Comparison of ENCODE assay signal across 9 cellular contexts in the genomic region with DNA sequence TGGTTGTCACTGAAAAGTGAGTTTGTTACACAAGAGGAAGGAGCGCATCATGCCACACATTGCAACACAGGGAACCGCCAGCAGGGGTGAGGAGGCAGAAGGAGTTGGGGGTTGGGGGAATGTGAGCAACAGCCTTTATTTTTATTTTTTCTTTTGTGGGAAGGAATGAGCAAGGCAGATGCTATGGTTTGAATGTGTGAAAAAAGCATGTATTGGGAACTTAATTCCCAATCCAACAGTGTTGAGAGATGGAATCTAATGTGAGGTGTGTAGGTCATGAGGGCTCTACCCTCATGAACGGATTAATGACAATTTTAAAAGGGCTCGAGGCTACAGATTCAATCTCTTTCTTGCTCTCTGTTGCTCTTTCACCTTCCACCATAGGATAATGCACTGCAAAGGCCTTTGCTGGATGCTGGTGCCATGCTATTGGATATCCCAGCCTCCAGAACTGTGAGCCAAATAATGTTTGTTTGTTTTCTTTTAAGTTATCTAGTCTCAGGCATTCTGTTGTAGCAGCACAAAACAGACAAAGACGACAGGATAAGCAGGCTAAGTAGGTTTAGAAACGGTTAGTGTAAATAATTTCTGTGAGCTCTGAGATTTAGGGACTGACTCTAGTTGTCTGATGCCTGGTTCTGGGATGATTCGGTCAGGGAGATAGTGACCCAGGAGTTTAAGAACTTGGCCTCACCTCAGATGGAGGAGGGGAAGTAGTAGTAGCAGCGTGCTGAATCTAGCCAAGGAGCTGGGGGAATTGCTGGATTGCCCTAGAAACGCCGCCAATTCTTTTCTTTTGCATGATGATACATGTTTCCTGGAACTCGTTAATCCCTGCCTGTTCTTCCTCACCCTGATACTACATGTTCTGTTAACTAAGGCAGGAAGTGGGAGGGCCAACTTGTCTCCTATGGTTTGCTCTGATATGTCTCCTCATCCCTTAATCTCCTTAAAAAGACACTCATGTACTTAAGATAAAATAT.
A peak's percentile ranks its signal among the peaks of the same experiment; 100 is the strongest.
DNase-seq lines count a peak whose midpoint lies in the region; ATAC-seq and TF ChIP-seq lines count a peak whose summit lies in the region.
"Had no signal": no experiment of that assay in that cellular context is flagged by ENCODE, and none has a peak within 500 bp of the region (broad histone marks: within the 10 kb centered on the region; RNA-seq: fewer than 3 reads in every experiment).

No MANE protein-coding gene starts in this region.

- no peaks in the 10 kb centered on the region for H4K20me1 ChIP-seq in HCT116 (ENCODE audit: insufficient read depth)

- H3K4me1 ChIP-seq in HCT116 (ENCODE audit: control insufficient read depth in 1 of 2, insufficient read depth in 2 of 2, low read length in 2 of 2) (peaks cover 0 to under 1% of the 10 kb centered on the region in 2 experiments; a peak in 1 of 4 replicates), iPS-20b (ENCODE audit: insufficient read depth, low read length) (peaks cover 22% of the 10 kb centered on the region), colonic mucosa (no peaks in the 10 kb centered on the region)

- no peak overlapping the region for H3K27ac Mint-ChIP-seq in activated T-cell treated with anti-CD3 and anti-CD28 coated beads, Interleukin-2, amount 50 U/mL, for 24 hours

- peak overlapping the region; percentile 9 for H2AFZ ChIP-seq in HCT116 (ENCODE audit: low read depth, low read length, poor library complexity, severe bottlenecking)

- H3K27me3 ChIP-seq in HCT116 (ENCODE audit: insufficient read depth, low read length), result no peaks in the 10 kb centered on the region
- H3K27me3 ChIP-seq in iPS-20b (ENCODE audit: insufficient read depth, low read length), result no peaks in the 10 kb centered on the region
- H3K27me3 ChIP-seq in colonic mucosa, result no peaks in the 10 kb centered on the region

- RAD21 ChIA-PET in HCT116 (lab: Charles Lee; ENCODE audit: low non-redundant PET in 1 of 2, low total read pairs in 2 of 2, uncharacterized antibody in 2 of 2, unreplicated experiment in 2 of 2), result no interaction called here

- H3K9me3 ChIP-seq in HCT116 (ENCODE audit: control insufficient read depth in 1 of 2, insufficient read depth in 1 of 2, low read depth in 1 of 2, low read length in 2 of 2) (no peaks in the 10 kb centered on the region), iPS-20b (ENCODE audit: insufficient read depth, low read depth, low read length) (no peaks in the 10 kb centered on the region), colonic mucosa (no peaks in the 10 kb centered on the region)

- no TSS peak for BruUV-seq in HCT116 (replicated peaks; lab: Mats Ljungman, UMichigan)

- H3K4me3 Mint-ChIP-seq in activated T-cell treated with anti-CD3 and anti-CD28 coated beads, Interleukin-2, amount 50 U/mL, for 24 hours, result no peak overlapping the region

- H3K9me3 Mint-ChIP-seq in activated T-cell treated with anti-CD3 and anti-CD28 coated beads, Interleukin-2, amount 50 U/mL, for 24 hours, result no peaks in the 10 kb centered on the region

- H3K9ac ChIP-seq in HCT116 (ENCODE audit: low read length) (no peak overlapping the region), iPS-20b (ENCODE audit: low read depth, low read length) (no peak overlapping the region), colonic mucosa (ENCODE audit: low read depth in 2 of 2, low read length in 2 of 2) (no peak overlapping the region)

- intact Hi-C loops in HCT116 (cut with micrococcal nuclease), result no loop called here
- intact Hi-C loops in colonic mucosa (cut with DNase I), result no loop called here

- H3K4me2 ChIP-seq in HCT116 (ENCODE audit: low read length), result no peak overlapping the region

- TF ChIP-seq CTCF in HCT116 (IDR thresholded peaks at IDR 0.05 in 2 of 3, conservative IDR thresholded peaks at IDR 0.05 in 1 of 3; ENCODE audit: borderline replicate concordance in 1 of 3, insufficient read depth in 1 of 3, low read depth in 2 of 3, low read length in 2 of 3), result peak in 2 of 3 experiments; percentile 47 to 55; a peak in 4 of 6 replicates
- no peak for TF ChIP-seq CTCF in colonic mucosa (IDR thresholded peaks at IDR 0.05)

- H3K79me2 ChIP-seq in HCT116 (ENCODE audit: insufficient read depth, low read length), result no peaks in the 10 kb centered on the region

- H3K27ac ChIP-seq in HCT116 (ENCODE audit: low read depth, low read length) (no peak overlapping the region), iPS-20b (ENCODE audit: low read length) (no peak overlapping the region), colonic mucosa (no peak overlapping the region)

- H3K36me3 Mint-ChIP-seq in activated T-cell treated with anti-CD3 and anti-CD28 coated beads, Interleukin-2, amount 50 U/mL, for 24 hours (ENCODE audit: low read depth), result no peaks in the 10 kb centered on the region

- H3K9me2 ChIP-seq in HCT116 (ENCODE audit: insufficient read depth), result no peaks in the 10 kb centered on the region

- DNase-seq in AG08396 (ENCODE audit: low spot score) (peak; percentile 6), HCT116 (ENCODE audit: low read depth, low spot score) (no peak), SKM-1 treated with dmso at 0.1 percent for 144 hours (lab: John Stamatoyannopoulos, UW; ENCODE audit: unreplicated experiment) (peak; percentile 43), colonic mucosa (no peak), NCI-H1436 treated with DMSO at 0.1 percent for 48 hours (lab: John Stamatoyannopoulos, UW) (no peak), medulla oblongata (ENCODE audit: extremely low spot score) (no peak)
- DNase-seq in activated T-cell treated with anti-CD3 and anti-CD28 coated beads, Interleukin-2, amount 50 U/mL, for 24 hours, result no peak
- DNase-seq: amniotic stem cell had no signal

- TF ChIP-seq RAD21 in HCT116 (IDR thresholded peaks at IDR 0.05; ENCODE audit: low read depth), result no peak

- H3K4me1 Mint-ChIP-seq in activated T-cell treated with anti-CD3 and anti-CD28 coated beads, Interleukin-2, amount 50 U/mL, for 24 hours (ENCODE audit: low read depth), result no peaks in the 10 kb centered on the region

- POLR2A ChIA-PET in HCT116 (lab: Charles Lee), result no interaction called here

- no peak for TF ChIP-seq POLR2A in HCT116 (IDR thresholded peaks at IDR 0.05; ENCODE audit: borderline replicate concordance, extremely low read depth, insufficient read depth, insufficient read length)

- CTCF ChIA-PET in HCT116 (lab: Charles Lee), result no interaction called here

- H3K27me3 Mint-ChIP-seq in activated T-cell treated with anti-CD3 and anti-CD28 coated beads, Interleukin-2, amount 50 U/mL, for 24 hours, result no peaks in the 10 kb centered on the region

- peak; percentile 63 for ATAC-seq in HCT116

- no peak overlapping the region for H3K4me3 ChIP-seq in HCT116 (replicated peaks in 1 of 2; ENCODE audit: low read depth in 1 of 2, low read length in 2 of 2)
- 0 out of 2 replicates have a peak overlapping the region, but pooled peaks have one; percentile 19 for H3K4me3 ChIP-seq in iPS-20b (ENCODE audit: low read length)
- H3K4me3 ChIP-seq in colonic mucosa, result no peak overlapping the region

- H3K36me3 ChIP-seq in HCT116 (ENCODE audit: control insufficient read depth in 1 of 2, insufficient read depth in 2 of 2, low read length in 2 of 2) (no peaks in the 10 kb centered on the region), iPS-20b (ENCODE audit: insufficient read depth, low read depth, low read length) (no peaks in the 10 kb centered on the region), colonic mucosa (no peaks in the 10 kb centered on the region)

TF ChIP-seq in HCT116, 20 proteins besides CTCF, POLR2A, EP300 and RAD21:
- TF ChIP-seq CEBPB (IDR thresholded peaks at IDR 0.05; ENCODE audit: low read depth), result peak; percentile 43
- no peak for TF ChIP-seq SRF (IDR thresholded peaks at IDR 0.05; ENCODE audit: low read depth)

Comparison
In these comparisons a context has a peak if more than half of its experiments do, and no peak if none do; other contexts are left out.
1. DNase-seq: peak in AG08396 (single experiment) and SKM-1 treated with dmso at 0.1 percent for 144 hours (single experiment); none in HCT116 (single experiment), colonic mucosa (single experiment), NCI-H1436 treated with DMSO at 0.1 percent for 48 hours (single experiment), activated T-cell treated with anti-CD3 and anti-CD28 coated beads, Interleukin-2, amount 50 U/mL, for 24 hours (single experiment) and medulla oblongata (single experiment).